8 cellular contexts compared by ENCODE assay signal in the genomic region with DNA sequence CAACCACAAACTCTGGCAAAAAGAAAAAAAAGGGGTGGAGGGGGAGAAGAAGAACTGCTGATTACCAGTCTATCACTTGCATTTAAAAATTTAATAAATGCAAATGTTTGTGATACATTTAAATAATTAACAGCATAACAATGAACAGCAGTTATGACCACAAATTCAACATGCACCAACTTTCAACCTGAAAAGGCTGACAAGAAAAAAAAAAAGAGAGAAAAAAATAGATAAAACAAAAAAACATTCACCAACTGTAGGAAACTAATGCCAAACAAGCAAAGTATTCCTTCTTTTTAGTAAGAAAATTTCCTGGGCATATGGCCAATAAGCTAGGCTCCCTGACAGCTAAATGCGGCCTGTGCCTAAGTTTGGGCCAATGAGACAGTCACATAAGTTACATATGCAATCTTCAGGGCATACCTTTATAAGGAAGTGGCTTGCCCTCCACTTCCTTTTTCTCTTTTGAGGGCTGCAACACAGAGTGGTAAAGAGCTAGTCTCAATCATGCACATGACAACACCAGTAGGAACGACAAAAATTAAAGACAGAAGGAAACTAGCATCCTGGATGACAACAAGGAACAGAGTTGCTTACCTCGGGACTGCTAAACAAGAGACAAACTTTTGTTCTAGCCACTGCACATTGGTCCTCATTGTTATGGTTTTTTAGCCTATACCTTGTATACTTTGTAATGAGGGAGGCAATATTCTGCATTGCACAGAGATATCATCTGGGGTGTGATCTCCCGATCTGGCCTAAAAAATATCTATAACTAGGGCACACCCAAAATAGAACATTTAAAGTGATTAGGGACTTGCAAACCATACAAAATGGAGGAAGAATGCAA. TPM values are rescaled to one million over a fixed set of nuclear protein-coding genes. Genes with fewer than 3 reads are reported as not detected.
A peak's percentile ranks its signal among the peaks of the same experiment; 100 is the strongest.
DNase-seq lines count a peak whose midpoint lies in the region; ATAC-seq and TF ChIP-seq lines count a peak whose summit lies in the region.

No MANE protein-coding gene starts in this region.

- no peak overlapping the region for H3K27ac ChIP-seq in thyroid gland

- intact Hi-C loops in left colon (cut with DNase I, micrococcal nuclease): no loop called here
- intact Hi-C loops in thyroid gland (cut with DNase I): no loop called here

- TF ChIP-seq POLR2A in thyroid gland (IDR thresholded peaks at IDR 0.05): no peak

- TF ChIP-seq CTCF in thyroid gland (IDR thresholded peaks at IDR 0.05): no peak

- H3K4me3 ChIP-seq in thyroid gland (replicated peaks in 1 of 3): no peak overlapping the region

- H3K4me1 ChIP-seq in thyroid gland: peaks cover 14% of the 10 kb centered on the region in 2 donors

- DNase-seq in NCI-H226: peak; percentile 27
- peak in 1 of 2 donors; percentile 25 for DNase-seq in activated naive CD4-positive, alpha-beta T cell treated with anti-CD3 and anti-CD28 coated beads, Interleukin-2, amount 50 U/mL, for 72 hours (ENCODE audit: low spot score in 2 of 2)
- peak; percentile 37 to 42 for DNase-seq in left colon
- DNase-seq in thyroid gland: peak; percentile 9 to 20
- no peak for DNase-seq in NCI-H2029 treated with DMSO at 0.1 percent for 48 hours (lab: John Stamatoyannopoulos, UW)
- no peak for DNase-seq in NCI-H1092 treated with DMSO at 0.1 percent for 48 hours (lab: John Stamatoyannopoulos, UW)

- no peaks in the 10 kb centered on the region for H3K9me3 ChIP-seq in thyroid gland

- peaks cover 0 to 30% of the 10 kb centered on the region in 2 donors for H3K36me3 Mint-ChIP-seq in activated naive CD4-positive, alpha-beta T cell treated with anti-CD3 and anti-CD28 coated beads, Interleukin-2, amount 50 U/mL, for 72 hours

- no peaks in the 10 kb centered on the region for H3K27me3 ChIP-seq in thyroid gland

- WGBS in thyroid gland, 2 donors: 54 to 75% methylated on average over 4 of the region's 4 CpGs

- H3K9me3 Mint-ChIP-seq in activated naive CD4-positive, alpha-beta T cell treated with anti-CD3 and anti-CD28 coated beads, Interleukin-2, amount 50 U/mL, for 72 hours: peaks cover 0 to 4% of the 10 kb centered on the region in 2 donors

- ATAC-seq in GM18868 (IDR thresholded peaks at IDR 0.05; ENCODE audit: unreplicated experiment) (peak; percentile 65), HG02678 (IDR thresholded peaks at IDR 0.05; ENCODE audit: unreplicated experiment) (peak; percentile 83), left colon (peak; percentile 92)
- peak; percentile 76 to 90 for ATAC-seq in activated naive CD4-positive, alpha-beta T cell treated with anti-CD3 and anti-CD28 coated beads, Interleukin-2, amount 50 U/mL, for 72 hours

- H3K36me3 ChIP-seq in thyroid gland: no peaks in the 10 kb centered on the region

- H3K27ac Mint-ChIP-seq in activated naive CD4-positive, alpha-beta T cell treated with anti-CD3 and anti-CD28 coated beads, Interleukin-2, amount 50 U/mL, for 72 hours: peak overlapping the region in 1 of 2 donors; percentile 99

RNA-seq across cellular contexts. Expression of gene PHTF1, which starts 24.2 kb away (rescaled TPM):
- 10 to 100 TPM; 17.0 to 24.5 TPM for total RNA-seq in activated naive CD4-positive, alpha-beta T cell treated with anti-CD3 and anti-CD28 coated beads, Interleukin-2, amount 50 U/mL, for 72 hours
- total RNA-seq in left colon: 1 to 10 TPM; 7.3 to 9.2 TPM
- total RNA-seq in thyroid gland: 10 to 100 TPM; 14.4 to 25.4 (median 20.9) TPM

RNA-seq across cellular contexts. Expression of gene RSBN1, which starts 28.8 kb away (rescaled TPM):
- 10 to 100 TPM; 21.6 to 28.3 TPM for total RNA-seq in activated naive CD4-positive, alpha-beta T cell treated with anti-CD3 and anti-CD28 coated beads, Interleukin-2, amount 50 U/mL, for 72 hours
- 10 to 100 TPM; 23.6 to 28.5 TPM for total RNA-seq in left colon
- 10 to 100 TPM; 23.7 to 31.5 (median 26.8) TPM for total RNA-seq in thyroid gland

Comparison
In these comparisons a context has a peak if more than half of its experiments do, and no peak if none do; other contexts are left out.
1. DNase-seq: peak in NCI-H226 (single experiment), left colon (2 of 2) and thyroid gland (2 of 2); none in NCI-H2029 treated with DMSO at 0.1 percent for 48 hours (single experiment) and NCI-H1092 treated with DMSO at 0.1 percent for 48 hours (single experiment).
2. Peak in every context shown above with its lines, with median percentiles within 50 percentile points of each other: ATAC-seq.